8 cellular contexts compared by ENCODE assay signal in genomic region chr6:26065952-26066380, GRCh38. TPM values are rescaled to one million over a fixed set of nuclear protein-coding genes. Genes with fewer than 3 reads are reported as not detected.
DNase-seq lines count a peak whose midpoint lies in the region; ATAC-seq and TF ChIP-seq lines count a peak whose summit lies in the region.

No MANE protein-coding gene starts in this region.

- ATAC-seq in GM18499 (IDR thresholded peaks at IDR 0.05; ENCODE audit: insufficient read depth, unreplicated experiment) (peak; percentile 81), HG02852 (IDR thresholded peaks at IDR 0.05; ENCODE audit: unreplicated experiment) (peak; percentile 83), left lobe of liver (peak; percentile 96)
- ATAC-seq in stimulated activated naive CD8-positive, alpha-beta T cell treated with anti-CD3 and anti-CD28 coated beads, Interleukin-15, Interleukin-2, amounts not matched to agents 100 U/mL and 50 U/mL, for 24 hours, result peak; percentile 91

- TF ChIP-seq CTCF in choroid plexus epithelial cell (conservative IDR thresholded peaks at IDR 0.05; ENCODE audit: low read depth, low read length), result peak; percentile 90

- peak; percentile 77 for DNase-seq in AG08396 (ENCODE audit: low spot score)
- peak; percentile 67 for DNase-seq in NCI-H1694 (lab: John Stamatoyannopoulos, UW)
- peak in 3 of 5 experiments; percentile 33 to 85 (median 42) for DNase-seq in T-helper 2 cell
- DNase-seq in choroid plexus epithelial cell (ENCODE audit: low read depth), result peak; percentile 91
- DNase-seq in left lobe of liver (ENCODE audit: low spot score), result peak; percentile 78
- peak; percentile 53 for DNase-seq in stimulated activated naive CD8-positive, alpha-beta T cell treated with anti-CD3 and anti-CD28 coated beads, Interleukin-15, Interleukin-2, amounts not matched to agents 100 U/mL and 50 U/mL, for 24 hours

- H3K4me3 ChIP-seq in choroid plexus epithelial cell (ENCODE audit: low read depth, low read length), result no peak overlapping the region

RNA-seq across cellular contexts. Expression of gene HFE, which starts 21.3 kb away (rescaled TPM):
- total RNA-seq in left lobe of liver, result 14.1 TPM
